Comparison of ENCODE assay signal across 21 cellular contexts in genomic region chr1:204694145-204694544, GRCh38. TPM values are rescaled to one million over a fixed set of nuclear protein-coding genes. Genes with fewer than 3 reads are reported as not detected.
DNase-seq lines count a peak whose midpoint lies in the region; ATAC-seq, FAIRE-seq and TF ChIP-seq lines count a peak whose summit lies in the region.
"Had no signal": no experiment of that assay in that cellular context is flagged by ENCODE, and none has a peak within 500 bp of the region (broad histone marks: within the 10 kb centered on the region; RNA-seq: fewer than 3 reads in every experiment).

No MANE protein-coding gene starts in this region.

- intact Hi-C loops in HepG2 (cut with micrococcal nuclease; ENCODE audit: unreplicated experiment), result no loop called here
- intact Hi-C loops in right lobe of liver (cut with DNase I), result no loop called here
- intact Hi-C loops in K562 (cut with micrococcal nuclease), result no loop called here

- peak overlapping the region; percentile 1 for H3K27ac Mint-ChIP-seq in neural crest cell (ENCODE audit: unreplicated experiment)
- no peak overlapping the region for H3K27ac Mint-ChIP-seq in activated CD4-positive, alpha-beta memory T cell treated with anti-CD3 and anti-CD28 coated beads, Interleukin-2, amount 10 ng/mL, durations not matched to agents 7 days and 5 days
- H3K27ac Mint-ChIP-seq in activated T-cell treated with anti-CD3 and anti-CD28 coated beads, Interleukin-2, amount 50 U/mL, for 24 hours, result no peak overlapping the region
- H3K27ac Mint-ChIP-seq: CD4-positive, CD25-positive, alpha-beta regulatory T cell; IgD-negative memory B cell had no signal

- H3K4me1 Mint-ChIP-seq in neural crest cell, result peaks cover 25% of the 10 kb centered on the region
- H3K4me1 Mint-ChIP-seq in activated CD4-positive, alpha-beta memory T cell treated with anti-CD3 and anti-CD28 coated beads, Interleukin-2, amount 10 ng/mL, durations not matched to agents 7 days and 5 days, result peaks cover 17% of the 10 kb centered on the region
- peaks cover 9% of the 10 kb centered on the region for H3K4me1 Mint-ChIP-seq in activated T-cell treated with anti-CD3 and anti-CD28 coated beads, Interleukin-2, amount 50 U/mL, for 24 hours (ENCODE audit: low read depth)
- H3K4me1 Mint-ChIP-seq: CD8-positive, alpha-beta memory T cell had no signal

- H4K20me1 ChIP-seq in HepG2 (ENCODE audit: insufficient read depth, low read length) (no peaks in the 10 kb centered on the region), K562 (replicated peaks; ENCODE audit: control insufficient read depth, insufficient read depth, low read length) (no peaks in the 10 kb centered on the region)

- no peak overlapping the region for H3K9ac ChIP-seq in HepG2 (ENCODE audit: insufficient read depth, low read depth, low read length)
- no peak overlapping the region; a peak in 1 of 4 replicates for H3K9ac ChIP-seq in K562 (ENCODE audit: insufficient read depth in 1 of 2, low read depth in 2 of 2, low read length in 2 of 2)

- no peaks in the 10 kb centered on the region for H3K36me3 ChIP-seq in HepG2 (replicated peaks in 1 of 2; ENCODE audit: control insufficient read depth in 1 of 2, insufficient read depth in 2 of 2, low read length in 2 of 2)
- no peaks in the 10 kb centered on the region for H3K36me3 ChIP-seq in right lobe of liver
- H3K36me3 ChIP-seq in K562 (ENCODE audit: control insufficient read depth, insufficient read depth, low read length), result no peaks in the 10 kb centered on the region
- H3K36me3 ChIP-seq: HAP-1 had no signal

- peaks cover 6% of the 10 kb centered on the region for H3K27me3 Mint-ChIP-seq in neural crest cell (ENCODE audit: low read depth)
- H3K27me3 Mint-ChIP-seq in activated CD4-positive, alpha-beta memory T cell treated with anti-CD3 and anti-CD28 coated beads, Interleukin-2, amount 10 ng/mL, durations not matched to agents 7 days and 5 days, result peaks cover 30% of the 10 kb centered on the region
- H3K27me3 Mint-ChIP-seq in activated T-cell treated with anti-CD3 and anti-CD28 coated beads, Interleukin-2, amount 50 U/mL, for 24 hours, result peaks cover 10% of the 10 kb centered on the region

- 37% methylated on average over 5 of the region's 7 CpGs for WGBS in HepG2 (ENCODE audit: low lambda C conversion rate)
- 42% methylated on average over 5 of the region's 7 CpGs for WGBS in right lobe of liver (ENCODE audit: insufficient coverage, low coverage, low lambda C conversion rate, missing lambda C conversion rate)
- 73% methylated on average over 7 of the region's 7 CpGs for WGBS in K562 (ENCODE audit: insufficient coverage, low coverage, missing lambda C conversion rate)

- CTCF ChIA-PET in HepG2 (lab: Yijun Ruan, JAX; ENCODE audit: low intra/inter-chr PET ratio, low total read pairs), result no interaction called here
- CTCF ChIA-PET in K562 (lab: Yijun Ruan, JAX; ENCODE audit: low intra/inter-chr PET ratio), result no interaction called here
- CTCF ChIA-PET in activated CD4-positive, alpha-beta memory T cell treated with anti-CD3 and anti-CD28 coated beads, Interleukin-2, amount 10 ng/mL, durations not matched to agents 7 days and 5 days (lab: Charles Lee), result no interaction called here

- no peaks in the 10 kb centered on the region for H3K9me1 ChIP-seq in K562 (ENCODE audit: control insufficient read depth, insufficient read depth, low read length)

- H3K4me3 Mint-ChIP-seq in neural crest cell, result no peak overlapping the region
- H3K4me3 Mint-ChIP-seq in activated CD4-positive, alpha-beta memory T cell treated with anti-CD3 and anti-CD28 coated beads, Interleukin-2, amount 10 ng/mL, durations not matched to agents 7 days and 5 days, result no peak overlapping the region
- no peak overlapping the region for H3K4me3 Mint-ChIP-seq in activated T-cell treated with anti-CD3 and anti-CD28 coated beads, Interleukin-2, amount 50 U/mL, for 24 hours
- H3K4me3 Mint-ChIP-seq: CD4-positive, CD25-positive, alpha-beta regulatory T cell; CD8-positive, alpha-beta memory T cell had no signal

- H3K4me2 ChIP-seq in HepG2 (ENCODE audit: low read depth, low read length), result no peak overlapping the region
- H3K4me2 ChIP-seq in K562 (ENCODE audit: insufficient read depth, low read length), result no peak overlapping the region

- ATAC-seq in HepG2 (no peak), right lobe of liver (no peak), K562 (no peak), HG02798 (IDR thresholded peaks at IDR 0.05; ENCODE audit: poor library complexity, unreplicated experiment) (no peak)

- no peaks in the 10 kb centered on the region for H3K36me3 Mint-ChIP-seq in neural crest cell (ENCODE audit: low read depth)
- no peaks in the 10 kb centered on the region for H3K36me3 Mint-ChIP-seq in activated CD4-positive, alpha-beta memory T cell treated with anti-CD3 and anti-CD28 coated beads, Interleukin-2, amount 10 ng/mL, durations not matched to agents 7 days and 5 days (ENCODE audit: low read depth)
- no peaks in the 10 kb centered on the region for H3K36me3 Mint-ChIP-seq in activated T-cell treated with anti-CD3 and anti-CD28 coated beads, Interleukin-2, amount 50 U/mL, for 24 hours (ENCODE audit: low read depth)
- H3K36me3 Mint-ChIP-seq: CD4-positive, CD25-positive, alpha-beta regulatory T cell; CD8-positive, alpha-beta memory T cell had no signal

- H2AFZ ChIP-seq in HepG2 (ENCODE audit: low read length) (no peak overlapping the region), K562 (ENCODE audit: low read depth, low read length) (no peak overlapping the region)

- DNase-seq in HepG2 (ENCODE audit: low spot score) (no peak), right lobe of liver (no peak), K562 (ENCODE audit: extremely low read depth in 1 of 4, low spot score in 3 of 4) (no peak), neural crest cell (ENCODE audit: low read depth, low spot score) (no peak)
- DNase-seq in activated CD4-positive, alpha-beta memory T cell treated with anti-CD3 and anti-CD28 coated beads, Interleukin-2, amount 10 ng/mL, durations not matched to agents 7 days and 5 days, result no peak
- no peak for DNase-seq in activated T-cell treated with anti-CD3 and anti-CD28 coated beads, Interleukin-2, amount 50 U/mL, for 24 hours
- DNase-seq: C1 segment of cervical spinal cord; CD4-positive, CD25-positive, alpha-beta regulatory T cell; CD8-positive, alpha-beta memory T cell; COR-L47; KG1 had no signal

- TF ChIP-seq CTCF in HepG2 (CRISPR knock-in tag; IDR thresholded peaks at IDR 0.05) (no peak), right lobe of liver (IDR thresholded peaks at IDR 0.05) (no peak), K562 (IDR thresholded peaks at IDR 0.05 in 2 of 3, conservative IDR thresholded peaks at IDR 0.05 in 1 of 3; ENCODE audit: insufficient read depth in 2 of 3, low read depth in 1 of 3, low read length in 3 of 3) (no peak), neural crest cell (conservative IDR thresholded peaks at IDR 0.05) (no peak)

- H3K4me1 ChIP-seq in HepG2 (ENCODE audit: insufficient read depth, low read length), result no peaks in the 10 kb centered on the region
- peaks cover 0 to 6% (median 0%) of the 10 kb centered on the region in 4 donors for H3K4me1 ChIP-seq in right lobe of liver
- peaks cover 20 to 42% of the 10 kb centered on the region in 2 experiments for H3K4me1 ChIP-seq in K562 (replicated peaks in 1 of 2; ENCODE audit: control insufficient read depth in 2 of 2, insufficient read depth in 2 of 2, low read length in 2 of 2)
- H3K4me1 ChIP-seq: HAP-1 had no signal

- H3K9me3 Mint-ChIP-seq in neural crest cell, result peaks cover 2% of the 10 kb centered on the region
- H3K9me3 Mint-ChIP-seq in activated CD4-positive, alpha-beta memory T cell treated with anti-CD3 and anti-CD28 coated beads, Interleukin-2, amount 10 ng/mL, durations not matched to agents 7 days and 5 days, result no peaks in the 10 kb centered on the region
- no peaks in the 10 kb centered on the region for H3K9me3 Mint-ChIP-seq in activated T-cell treated with anti-CD3 and anti-CD28 coated beads, Interleukin-2, amount 50 U/mL, for 24 hours
- H3K9me3 Mint-ChIP-seq: CD8-positive, alpha-beta memory T cell; IgD-negative memory B cell had no signal

- H3K27ac ChIP-seq in HepG2 (ENCODE audit: extremely low read length, insufficient read depth, low read length) (no peak overlapping the region), right lobe of liver (no peak overlapping the region), K562 (ENCODE audit: extremely low read depth, low read depth, low read length) (no peak overlapping the region)
- H3K27ac ChIP-seq: 22Rv1, HL-60 had no signal

- in situ Hi-C loops in HepG2 (cut with HindIII; ENCODE audit: extremely low pct_ligation_motif_present, low pct_unique_long_range_greater_than_20kb), result no loop called here
- in situ Hi-C loops in K562 (cut with MboI), result no loop called here

- POLR2A ChIA-PET in HepG2 (lab: Yijun Ruan, JAX) (no interaction called here), K562 (lab: Yijun Ruan, JAX) (interaction anchor here (1.7 kb wide), 1 partner anchor 12 kb away, joined by 4 read pairs; no protein-coding TSS in a partner anchor)
- POLR2A ChIA-PET in activated CD4-positive, alpha-beta memory T cell treated with anti-CD3 and anti-CD28 coated beads, Interleukin-2, amount 10 ng/mL, durations not matched to agents 7 days and 5 days (lab: Charles Lee), result no interaction called here

- H3K27me3 ChIP-seq in HepG2 (ENCODE audit: control insufficient read depth in 1 of 2, insufficient read depth in 2 of 2, low read length in 2 of 2) (peaks cover 4 to 37% of the 10 kb centered on the region in 2 experiments; a peak in 3 of 5 replicates), right lobe of liver (no peaks in the 10 kb centered on the region), K562 (ENCODE audit: control insufficient read depth in 2 of 2, insufficient read depth in 2 of 2, low read length in 2 of 2) (no peaks in the 10 kb centered on the region)

- TF ChIP-seq POLR2A in HepG2 (IDR thresholded peaks at IDR 0.05; ENCODE audit: insufficient read depth in 1 of 2, low read depth in 2 of 2, low read length in 2 of 2), result no peak
- TF ChIP-seq POLR2A in right lobe of liver (IDR thresholded peaks at IDR 0.05), result no peak
- TF ChIP-seq POLR2A in K562 (conservative IDR thresholded peaks at IDR 0.05), result no peak

- FAIRE-seq in HepG2 (lab: Jason Lieb, UNC), result no peak
- FAIRE-seq in K562 (lab: Jason Lieb, UNC), result no peak
- FAIRE-seq: G401.6, GM12892, GM18507 had no signal

- H3K9me3 ChIP-seq in HepG2 (ENCODE audit: low read length) (no peaks in the 10 kb centered on the region), right lobe of liver (no peaks in the 10 kb centered on the region), K562 (replicated peaks; ENCODE audit: control insufficient read depth, insufficient read depth, low read depth, low read length) (no peaks in the 10 kb centered on the region)
- H3K9me3 ChIP-seq: HAP-1 had no signal

- no peak for TF ChIP-seq EP300 in HepG2 (IDR thresholded peaks at IDR 0.05; ENCODE audit: low read depth in 2 of 2, low read length in 2 of 2)
- no peak for TF ChIP-seq EP300 in HepG2 (CRISPR knock-in tag; IDR thresholded peaks at IDR 0.05; ENCODE audit: borderline replicate concordance)
- no peak for TF ChIP-seq EP300 in K562 (IDR thresholded peaks at IDR 0.05; ENCODE audit: low read length)

- no peaks in the 10 kb centered on the region for H3K79me2 ChIP-seq in HepG2 (ENCODE audit: insufficient read depth, low read length)
- no peaks in the 10 kb centered on the region for H3K79me2 ChIP-seq in K562 (ENCODE audit: control insufficient read depth, insufficient read depth, low read length)

- BruUV-seq in HepG2 (replicated peaks; lab: Mats Ljungman, UMichigan), result no TSS peak
- BruUV-seq in K562 (replicated peaks; lab: Mats Ljungman, UMichigan), result no TSS peak

- H3K4me3 ChIP-seq in HepG2 (replicated peaks in 1 of 3; ENCODE audit: insufficient read depth in 1 of 3, low read depth in 2 of 3, low read length in 3 of 3) (no peak overlapping the region), right lobe of liver (no peak overlapping the region), K562 (no peak overlapping the region)
- H3K4me3 ChIP-seq: HAP-1 had no signal

- TF ChIP-seq RAD21 in HepG2 (CRISPR knock-in tag; IDR thresholded peaks at IDR 0.05), result no peak
- TF ChIP-seq RAD21 in K562 (CRISPR knock-in tag; conservative IDR thresholded peaks at IDR 0.05 in 1 of 2, IDR thresholded peaks at IDR 0.05 in 1 of 2), result no peak

RNA-seq across cellular contexts. Expression of gene LRRN2, which starts 8.6 kb away (rescaled TPM):
- total RNA-seq in HepG2 (2016; rRNA removed; fragmentation: Illumina TruSeq; extraction: Trizol) (not detected in 2 replicates), right lobe of liver (under 1 TPM; 0.07 to 0.78 (median 0.25) TPM), K562 (2014; rRNA removed) (0.05 TPM in 1 of 2 replicates, not detected in the other), K562 (2014; rRNA removed; fragmentation: Illumina TruSeq; extraction: Trizol) (not detected in 2 replicates), K562 (2015; rRNA removed; fragmentation: Illumina TruSeq; extraction: Trizol) (not detected in 2 replicates), K562 (2021) (not detected in 2 replicates), neural crest cell (4.5 and 5.0 TPM in 2 replicates)
- not detected in 2 replicates for total RNA-seq in HepG2 (2016; cell fraction: cytosol; rRNA removed; fragmentation: Illumina TruSeq; extraction: Trizol; ENCODE audit: low read depth)
- not detected in 2 replicates for total RNA-seq in HepG2 (2016; cell fraction: insoluble cytoplasmic fraction; rRNA removed; fragmentation: Illumina TruSeq; extraction: Trizol)
- total RNA-seq in HepG2 (2016; cell fraction: membrane; rRNA removed; fragmentation: Illumina TruSeq; extraction: Trizol), result not detected in 2 replicates
- total RNA-seq in HepG2 (2016; cell fraction: nucleus; rRNA removed; fragmentation: Illumina TruSeq; extraction: Trizol), result not detected in 2 replicates
- polyA plus RNA-seq in HepG2 (2011; rRNA removed) (not detected in 2 replicates), K562 (2011; rRNA removed) (not detected in 2 replicates), K562 (2014; fragmentation: Illumina TruSeq; extraction: Trizol) (0.06 TPM in 1 of 2 replicates, not detected in the other), K562 (2014; fragmentation: Nextera tagmentation; extraction: Ambion mirVana) (not detected), K562 (2014; rRNA removed) (not detected in 2 replicates)
- polyA plus RNA-seq in HepG2 (2011; cell fraction: cytosol; rRNA removed), result not detected in 2 replicates
- polyA plus RNA-seq in HepG2 (2011; cell fraction: nucleus; rRNA removed), result not detected in 2 replicates
- polyA plus RNA-seq in HepG2 (2012), result 0.04 TPM in 1 of 2 replicates, not detected in the other
- polyA plus RNA-seq in HepG2 (2016; cell fraction: cytosol; fragmentation: Illumina TruSeq; extraction: Trizol; ENCODE audit: low read depth), result not detected in 2 replicates
- not detected in 2 replicates for polyA plus RNA-seq in HepG2 (2016; cell fraction: insoluble cytoplasmic fraction; fragmentation: Illumina TruSeq; extraction: Trizol; ENCODE audit: low read depth)
- not detected in 2 replicates for polyA plus RNA-seq in HepG2 (2016; cell fraction: membrane; fragmentation: Illumina TruSeq; extraction: Trizol; ENCODE audit: low read depth)
- polyA plus RNA-seq in HepG2 (2016; cell fraction: nucleus; fragmentation: Illumina TruSeq; extraction: Trizol; ENCODE audit: insufficient read depth, low read depth), result not detected in 2 replicates
- polyA minus RNA-seq in HepG2 (2011; rRNA and poly(A)+ RNA removed; ENCODE audit: low replicate concordance), result not detected in 2 replicates
- not detected in 2 replicates for polyA minus RNA-seq in HepG2 (2011; cell fraction: cytosol; rRNA and poly(A)+ RNA removed)
- polyA minus RNA-seq in HepG2 (2011; cell fraction: nucleus; rRNA and poly(A)+ RNA removed), result not detected in 2 replicates
- 0.09 TPM in 1 of 2 replicates, not detected in the other for total RNA-seq in K562 (2011; cell fraction: chromatin; rRNA removed; ENCODE audit: low replicate concordance)
- total RNA-seq in K562 (2011; cell fraction: nucleolus; rRNA removed), result 0.17 TPM in 1 of 2 replicates, not detected in the other
- total RNA-seq in K562 (2011; cell fraction: nucleoplasm; rRNA removed), result not detected in 2 replicates
- polyA plus RNA-seq in K562 (2011; cell fraction: cytosol; rRNA removed), result 0.36 TPM in 1 of 2 replicates, not detected in the other
- polyA plus RNA-seq in K562 (2011; cell fraction: nucleus; rRNA removed), result not detected in 2 replicates
- 0.03 and 0.08 TPM in 2 replicates for polyA plus RNA-seq in K562 (2012)
- polyA minus RNA-seq in K562 (2011; rRNA and poly(A)+ RNA removed), result not detected in 2 replicates
- polyA minus RNA-seq in K562 (2011; cell fraction: cytosol; rRNA and poly(A)+ RNA removed), result not detected in 2 replicates
- polyA minus RNA-seq in K562 (2011; cell fraction: nucleus; rRNA and poly(A)+ RNA removed), result not detected in 2 replicates
- total RNA-seq in activated CD4-positive, alpha-beta memory T cell treated with anti-CD3 and anti-CD28 coated beads, Interleukin-2, amount 10 ng/mL, durations not matched to agents 7 days and 5 days, result under 1 TPM; 0.10 to 0.25 TPM
- total RNA-seq: A673; CD4-positive, CD25-positive, alpha-beta regulatory T cell; CD8-positive, alpha-beta memory T cell had no signal
- polyA plus RNA-seq: AG04450; CD8-positive, alpha-beta memory T cell; IgD-negative memory B cell had no signal

Comparison
In these comparisons a context has a peak if more than half of its experiments do, and no peak if none do; other contexts are left out.
1. Of the 241 proteins assayed by ChIP-seq in both HepG2 and K562: peak only in HepG2: none; only in K562: none; in both: MAFF and MAFK; in neither: 239.